In genomic region chr6:54111341-54111740, GRCh38 we compare ENCODE assay signal across 26 cellular contexts. TPM values are rescaled to one million over a fixed set of nuclear protein-coding genes. Genes with fewer than 3 reads are reported as not detected.
A peak's percentile ranks its signal among the peaks of the same experiment; 100 is the strongest.
DNase-seq lines count a peak whose midpoint lies in the region; FAIRE-seq and TF ChIP-seq lines count a peak whose summit lies in the region.
"Had no signal": no experiment of that assay in that cellular context is flagged by ENCODE, and none has a peak within 500 bp of the region (broad histone marks: within the 10 kb centered on the region; RNA-seq: fewer than 3 reads in every experiment).

Gene MLIP, plus strand, starts transcription at chr6:54111443. Its CDS starts 37 bp downstream, at chr6:54111480.

- H3K36me3 Mint-ChIP-seq in astrocyte (ENCODE audit: low read depth, unreplicated experiment) = peaks cover 1% of the 10 kb centered on the region
- H3K36me3 Mint-ChIP-seq: activated CD8-positive, alpha-beta memory T cell treated with anti-CD3 and anti-CD28 coated beads, Interleukin-2, amount 10 ng/mL, durations not matched to agents 7 days and 5 days; CD8-positive, alpha-beta T cell had no signal

- no peak within 1 kb of the TSS for H3K4me3 ChIP-seq in astrocyte (ENCODE audit: insufficient read depth, low read depth, low read length)
- H3K4me3 ChIP-seq in cardiac muscle cell = no peak within 1 kb of the TSS
- H3K4me3 ChIP-seq in neuronal stem cell (ENCODE audit: low read length in 2 of 2) = no peak within 1 kb of the TSS
- H3K4me3 ChIP-seq: Peyer's patch, prostate gland, spleen had no signal

- no peaks in the 10 kb centered on the region for H3K27me3 ChIP-seq in astrocyte (ENCODE audit: insufficient read depth, low read length)
- H3K27me3 ChIP-seq in cardiac muscle cell = no peaks in the 10 kb centered on the region
- no peaks in the 10 kb centered on the region for H3K27me3 ChIP-seq in neuronal stem cell (ENCODE audit: control insufficient read depth in 3 of 3, insufficient read depth in 3 of 3, low read depth in 1 of 3, low read length in 3 of 3)
- H3K27me3 ChIP-seq: Peyer's patch, spleen had no signal

- no peaks in the 10 kb centered on the region for H3K9me3 ChIP-seq in astrocyte (ENCODE audit: insufficient read depth, low read depth, low read length)
- no peaks in the 10 kb centered on the region for H3K9me3 ChIP-seq in cardiac muscle cell (ENCODE audit: low read depth)
- H3K9me3 ChIP-seq in neuronal stem cell (replicated peaks in 1 of 2; ENCODE audit: control insufficient read depth in 2 of 2, insufficient read depth in 1 of 2, low read depth in 1 of 2, low read length in 2 of 2) = no peaks in the 10 kb centered on the region
- H3K9me3 ChIP-seq: Peyer's patch, prostate gland, SK-N-SH, spleen had no signal

- DNase-seq in astrocyte (ENCODE audit: low read depth) = no peak
- no peak for DNase-seq in cardiac muscle cell (ENCODE audit: low read depth in 1 of 2, low spot score in 1 of 2)
- DNase-seq in neuronal stem cell (ENCODE audit: low spot score) = peak; percentile 6
- no peak for DNase-seq in stimulated activated CD4-positive, alpha-beta T cell treated with anti-CD3 and anti-CD28 coated beads, Interleukin-1b, Interleukin-23, amount 100 ng/mL, for 48 hours
- DNase-seq in cerebellar nuclear complex (lab: John Stamatoyannopoulos, UW) = no peak
- DNase-seq in 8988T = no peak
- no peak for DNase-seq in NCI-H82 treated with DMSO at 0.1 percent for 48 hours (lab: John Stamatoyannopoulos, UW; ENCODE audit: unreplicated experiment)
- DNase-seq: activated CD4-positive, alpha-beta T cell treated with anti-CD3 and anti-CD28 coated beads, Interleukin-2, amount 10 ng/mL, durations not matched to agents 24 days and 14 days; activated CD8-positive, alpha-beta memory T cell treated with anti-CD3 and anti-CD28 coated beads, Interleukin-2, amount 10 ng/mL, durations not matched to agents 7 days and 5 days; activated naive CD4-positive, alpha-beta T cell treated with anti-CD3 and anti-CD28 coated beads for 36 hours; AML-193; amniotic stem cell; CD8-positive, alpha-beta T cell; DMS 273 treated with DMSO at 0.1 percent for 48 hours; effector CD4-positive, alpha-beta T cell; foreskin fibroblast; H9; NCI-H526 treated with DMSO at 0.1 percent for 48 hours; Peyer's patch; SK-N-SH; spleen; stimulated activated CD4-positive, alpha-beta T cell treated with anti-CD3 and anti-CD28 coated beads, Interleukin-4, amount 100 ng/mL, for 24 hours; stimulated activated naive CD4-positive, alpha-beta T cell; WERI-Rb-1 had no signal

- WGBS in neuronal stem cell (ENCODE audit: extremely low coverage in 2 of 2, insufficient read length in 2 of 2, insufficient replicate concordance in 1 of 2), 2 donors = no CpG with 5 or more reads among the region's 5 CpGs

- H4K91ac ChIP-seq in neuronal stem cell (ENCODE audit: low read depth, low read length, poor library complexity) = no peak within 1 kb of the TSS

- H3K4me3 Mint-ChIP-seq in astrocyte (ENCODE audit: unreplicated experiment) = no peak within 1 kb of the TSS
- H3K4me3 Mint-ChIP-seq: activated CD4-positive, alpha-beta T cell treated with anti-CD3 and anti-CD28 coated beads, Interleukin-2, amount 10 ng/mL, durations not matched to agents 24 days and 14 days; activated CD8-positive, alpha-beta memory T cell treated with anti-CD3 and anti-CD28 coated beads, Interleukin-2, amount 10 ng/mL, durations not matched to agents 7 days and 5 days; activated naive CD4-positive, alpha-beta T cell treated with anti-CD3 and anti-CD28 coated beads for 36 hours; CD8-positive, alpha-beta T cell; H9; T-helper 2 cell treated with Interferon-gamma antibody and Interleukin-4, amounts not matched to agents 5 μg/mL and 100 μg/mL, for 36 hours had no signal

- H3K27me3 Mint-ChIP-seq in astrocyte (ENCODE audit: low read depth, unreplicated experiment) = peaks cover 4% of the 10 kb centered on the region
- H3K27me3 Mint-ChIP-seq: activated CD4-positive, alpha-beta T cell treated with anti-CD3 and anti-CD28 coated beads, Interleukin-2, amount 10 ng/mL, durations not matched to agents 24 days and 14 days; activated CD8-positive, alpha-beta memory T cell treated with anti-CD3 and anti-CD28 coated beads, Interleukin-2, amount 10 ng/mL, durations not matched to agents 7 days and 5 days had no signal

- H3K27ac Mint-ChIP-seq in astrocyte (ENCODE audit: unreplicated experiment) = no peak within 1 kb of the TSS
- H3K27ac Mint-ChIP-seq: activated CD4-positive, alpha-beta T cell treated with anti-CD3 and anti-CD28 coated beads, Interleukin-2, amount 10 ng/mL, durations not matched to agents 24 days and 14 days; activated CD8-positive, alpha-beta memory T cell treated with anti-CD3 and anti-CD28 coated beads, Interleukin-2, amount 10 ng/mL, durations not matched to agents 7 days and 5 days; activated naive CD4-positive, alpha-beta T cell treated with anti-CD3 and anti-CD28 coated beads for 36 hours; CD8-positive, alpha-beta T cell; T-helper 2 cell treated with Interferon-gamma antibody and Interleukin-4, amounts not matched to agents 5 μg/mL and 100 μg/mL, for 36 hours had no signal

- no peak within 1 kb of the TSS for H2BK120ac ChIP-seq in neuronal stem cell (ENCODE audit: low read depth, low read length)

- no peaks in the 10 kb centered on the region for H3K9me3 Mint-ChIP-seq in astrocyte (ENCODE audit: unreplicated experiment)
- H3K9me3 Mint-ChIP-seq: activated CD4-positive, alpha-beta T cell treated with anti-CD3 and anti-CD28 coated beads, Interleukin-2, amount 10 ng/mL, durations not matched to agents 24 days and 14 days; activated naive CD4-positive, alpha-beta T cell treated with anti-CD3 and anti-CD28 coated beads for 36 hours; CD8-positive, alpha-beta T cell; H9; T-helper 2 cell treated with Interferon-gamma antibody and Interleukin-4, amounts not matched to agents 5 μg/mL and 100 μg/mL, for 36 hours had no signal

- H2AFZ ChIP-seq in astrocyte (ENCODE audit: low read depth, low read length) (no peak within 1 kb of the TSS), neuronal stem cell (ENCODE audit: low read length) (no peak within 1 kb of the TSS)

- no peaks in the 10 kb centered on the region for H3K79me2 ChIP-seq in astrocyte (ENCODE audit: insufficient read depth, low read length)

- H2BK5ac ChIP-seq in neuronal stem cell (ENCODE audit: low read length) = no peak within 1 kb of the TSS

- no peak within 1 kb of the TSS for H3K23ac ChIP-seq in neuronal stem cell (ENCODE audit: low read depth, low read length, poor library complexity)

- H3K4me1 Mint-ChIP-seq in astrocyte (ENCODE audit: low read depth, unreplicated experiment) = peaks cover 3% of the 10 kb centered on the region
- H3K4me1 Mint-ChIP-seq: activated CD4-positive, alpha-beta T cell treated with anti-CD3 and anti-CD28 coated beads, Interleukin-2, amount 10 ng/mL, durations not matched to agents 24 days and 14 days; activated CD8-positive, alpha-beta memory T cell treated with anti-CD3 and anti-CD28 coated beads, Interleukin-2, amount 10 ng/mL, durations not matched to agents 7 days and 5 days had no signal

- H3K79me1 ChIP-seq in neuronal stem cell (ENCODE audit: low read depth, low read length) = no peaks in the 10 kb centered on the region

- no peak within 1 kb of the TSS for H3K4ac ChIP-seq in neuronal stem cell (ENCODE audit: low read length)

- no peak within 1 kb of the TSS for H3K14ac ChIP-seq in neuronal stem cell (ENCODE audit: low read length)

- H2BK12ac ChIP-seq in neuronal stem cell (ENCODE audit: low read length) = no peak within 1 kb of the TSS

- no peak within 1 kb of the TSS for H3K18ac ChIP-seq in neuronal stem cell (ENCODE audit: low read length)

- no peak within 1 kb of the TSS for H2BK15ac ChIP-seq in neuronal stem cell (ENCODE audit: low read length)

- no peak for TF ChIP-seq CTCF in astrocyte (IDR thresholded peaks at IDR 0.05; ENCODE audit: insufficient read depth, low read depth, low read length)
- no peak for TF ChIP-seq CTCF in cardiac muscle cell (IDR thresholded peaks at IDR 0.05; ENCODE audit: low read depth, low read length)

- no peaks in the 10 kb centered on the region for H3K4me1 ChIP-seq in astrocyte (ENCODE audit: insufficient read depth, low read length)
- peaks cover 12% of the 10 kb centered on the region for H3K4me1 ChIP-seq in cardiac muscle cell (ENCODE audit: low read depth)
- no peaks in the 10 kb centered on the region for H3K4me1 ChIP-seq in neuronal stem cell (ENCODE audit: control insufficient read depth in 2 of 2, insufficient read depth in 1 of 2, low read depth in 1 of 2, low read length in 2 of 2)
- H3K4me1 ChIP-seq: Peyer's patch, prostate gland, spleen had no signal

- H3K36me3 ChIP-seq in astrocyte (ENCODE audit: insufficient read depth, low read length) (no peaks in the 10 kb centered on the region), cardiac muscle cell (no peaks in the 10 kb centered on the region), neuronal stem cell (replicated peaks in 1 of 2; ENCODE audit: control insufficient read depth in 2 of 2, insufficient read depth in 2 of 2, low read length in 2 of 2) (no peaks in the 10 kb centered on the region)
- H3K36me3 ChIP-seq: Peyer's patch, prostate gland, spleen, WERI-Rb-1 had no signal

- no peak within 1 kb of the TSS for H2AK5ac ChIP-seq in neuronal stem cell (ENCODE audit: low read depth, low read length)

- no peak for FAIRE-seq in astrocyte (lab: Jason Lieb, UNC)

- H3K27ac ChIP-seq in astrocyte (ENCODE audit: low read depth, low read length) (no peak within 1 kb of the TSS), cardiac muscle cell (no peak within 1 kb of the TSS), neuronal stem cell (replicated peaks; ENCODE audit: low read length) (no peak within 1 kb of the TSS)
- H3K27ac ChIP-seq: Peyer's patch, prostate gland, spleen, WERI-Rb-1 had no signal

- H3K4me2 ChIP-seq in astrocyte (ENCODE audit: low read length) (peak within 1 kb of the TSS; percentile 28), neuronal stem cell (ENCODE audit: insufficient read depth, low read length, poor library complexity, severe bottlenecking) (no peak within 1 kb of the TSS)
- H3K4me2 ChIP-seq: SK-N-SH had no signal

- no peaks in the 10 kb centered on the region for H4K20me1 ChIP-seq in astrocyte (ENCODE audit: insufficient read depth, low read length)

- H3K9ac ChIP-seq in astrocyte (ENCODE audit: low read length) = no peak within 1 kb of the TSS
- H3K9ac ChIP-seq in neuronal stem cell (ENCODE audit: low read depth, low read length, poor library complexity) = no peak within 1 kb of the TSS
- H3K9ac ChIP-seq: SK-N-SH had no signal

- H4K8ac ChIP-seq in neuronal stem cell (ENCODE audit: low read depth, low read length) = no peak within 1 kb of the TSS

RNA-seq across cellular contexts. Expression of gene MLIP, which starts in this region (rescaled TPM):
- 0.55 TPM in 1 of 2 replicates, not detected in the other for total RNA-seq in astrocyte
- total RNA-seq in cardiac muscle cell = 60.5 and 65.4 TPM in 2 replicates
- 42.2 and 68.9 TPM in 2 replicates for polyA plus RNA-seq in cardiac muscle cell
- 0.03 TPM for polyA plus RNA-seq in neuronal stem cell (2013, experiment 1 of 2)
- 0.07 TPM for polyA plus RNA-seq in neuronal stem cell (2013, experiment 2 of 2)
- total RNA-seq: activated CD4-positive, alpha-beta T cell treated with anti-CD3 and anti-CD28 coated beads, Interleukin-2, amount 10 ng/mL, durations not matched to agents 24 days and 14 days; activated CD8-positive, alpha-beta memory T cell treated with anti-CD3 and anti-CD28 coated beads, Interleukin-2, amount 10 ng/mL, durations not matched to agents 7 days and 5 days; activated naive CD4-positive, alpha-beta T cell treated with anti-CD3 and anti-CD28 coated beads for 36 hours; CD8-positive, alpha-beta T cell; H9 had no signal
- polyA plus RNA-seq: SK-N-SH had no signal

Comparison
In these comparisons a context has a peak if more than half of its experiments do, and no peak if none do; other contexts are left out.
1. RNA of gene MLIP (total RNA-seq): 60.5 to 65.4 TPM in cardiac muscle cell; 0.55 TPM in astrocyte; every median in the first group is over 10 times any median in the second.